In genomic region chr11:112511906-112512305, GRCh38 we compare ENCODE assay signal across 17 cellular contexts.
"Had no signal": no experiment of that assay in that cellular context is flagged by ENCODE, and none has a peak within 500 bp of the region (broad histone marks: within the 10 kb centered on the region; RNA-seq: fewer than 3 reads in every experiment).

No MANE protein-coding gene starts in this region.

- DNase-seq: activated CD4-positive, alpha-beta T cell treated with anti-CD3 and anti-CD28 coated beads, Interleukin-2, amount 50 U/mL, for 1 hour; activated CD4-positive, CD25-positive, alpha-beta regulatory T cell treated with anti-CD3 and anti-CD28 coated beads, Interleukin-2, amount 50 U/mL, for 72 hours; activated CD8-positive, alpha-beta T cell treated with anti-CD3 and anti-CD28 coated beads, Interleukin-2, amount 10 ng/mL, durations not matched to agents 7 days and 5 days; activated gamma-delta T cell; activated naive CD4-positive, alpha-beta T cell treated with anti-CD3 and anti-CD28 coated beads, Interleukin-2, amount 50 U/mL, for 16 hours; activated naive CD8-positive, alpha-beta T cell treated with anti-CD3 and anti-CD28 coated beads, Interleukin-2, amount 50 U/mL, for 24 hours; cerebellar nuclear complex; esophagus squamous epithelium; heart left ventricle; left colon; naive B cell; right cardiac atrium; stimulated activated CD4-positive, alpha-beta T cell treated with anti-CD3 and anti-CD28 coated beads, Interleukin-1b, Interleukin-23, amount 100 ng/mL, for 48 hours; stimulated activated naive CD8-positive, alpha-beta T cell treated with anti-CD3 and anti-CD28 coated beads, Interleukin-15, amount 100 ng/mL, for 72 hours; tibial artery; WERI-Rb-1 had no signal

- ATAC-seq: activated CD8-positive, alpha-beta T cell treated with anti-CD3 and anti-CD28 coated beads, Interleukin-2, amount 10 ng/mL, durations not matched to agents 7 days and 5 days; activated naive CD8-positive, alpha-beta T cell treated with anti-CD3 and anti-CD28 coated beads, Interleukin-2, amount 50 U/mL, for 24 hours; gastroesophageal sphincter; heart left ventricle; left colon; right cardiac atrium; stimulated activated naive CD8-positive, alpha-beta T cell treated with anti-CD3 and anti-CD28 coated beads, Interleukin-15, amount 100 ng/mL, for 72 hours had no signal
